19 cellular contexts compared by ENCODE assay signal in genomic region chr5:127812570-127812969, GRCh38.
A peak's percentile ranks its signal among the peaks of the same experiment; 100 is the strongest.
DNase-seq lines count a peak whose midpoint lies in the region; FAIRE-seq and TF ChIP-seq lines count a peak whose summit lies in the region.
"Had no signal": no experiment of that assay in that cellular context is flagged by ENCODE, and none has a peak within 500 bp of the region (broad histone marks: within the 10 kb centered on the region; RNA-seq: fewer than 3 reads in every experiment).

No MANE protein-coding gene starts in this region.

- H3K4me1 ChIP-seq in ACC112 (ENCODE audit: control insufficient read depth, insufficient read depth, low read length, unreplicated experiment) (peaks cover 29% of the 10 kb centered on the region), mesenchymal stem cell (ENCODE audit: control insufficient read depth, insufficient read depth, low read depth, low read length) (peaks cover 3% of the 10 kb centered on the region)
- H3K4me1 ChIP-seq: pancreas had no signal

- H2AK5ac ChIP-seq in mesenchymal stem cell (ENCODE audit: low read length, severe bottlenecking) = peak overlapping the region; percentile 35

- no peak overlapping the region for H3K14ac ChIP-seq in mesenchymal stem cell (ENCODE audit: low read length in 2 of 2)

- no peak overlapping the region for H2BK15ac ChIP-seq in mesenchymal stem cell (ENCODE audit: low read depth, poor library complexity, severe bottlenecking)

- FAIRE-seq in bronchial epithelial cell (lab: Jason Lieb, UNC) = no peak
- FAIRE-seq: pancreas had no signal

- no peak overlapping the region for H2BK12ac ChIP-seq in mesenchymal stem cell (ENCODE audit: low read length in 2 of 2)

- H3K9ac ChIP-seq in mesenchymal stem cell (ENCODE audit: low read length) = peak overlapping the region; percentile 39

- H3K79me2 ChIP-seq in ACC112 (ENCODE audit: control insufficient read depth, insufficient read depth, low read length, unreplicated experiment) = no peaks in the 10 kb centered on the region

- H3K27ac ChIP-seq in ACC112 (ENCODE audit: low read depth, low read length) (no peak overlapping the region), mesenchymal stem cell (ENCODE audit: low read length, poor library complexity, severe bottlenecking) (peak overlapping the region; percentile 80)
- H3K27ac ChIP-seq: pancreas had no signal

- peak overlapping the region; percentile 34 for H2BK120ac ChIP-seq in mesenchymal stem cell (ENCODE audit: low read depth, low read length)

- H3K9me3 ChIP-seq in mesenchymal stem cell (ENCODE audit: control insufficient read depth, low read length) = no peaks in the 10 kb centered on the region
- H3K9me3 ChIP-seq: pancreas, sigmoid colon had no signal

- no peak overlapping the region for H4K91ac ChIP-seq in mesenchymal stem cell (ENCODE audit: low read length)

- no peak overlapping the region for H2BK5ac ChIP-seq in mesenchymal stem cell (ENCODE audit: low read depth, low read length, poor library complexity, severe bottlenecking)

- H3K36me3 ChIP-seq in ACC112 (ENCODE audit: insufficient read depth, low read length) = no peaks in the 10 kb centered on the region
- no peaks in the 10 kb centered on the region for H3K36me3 ChIP-seq in bronchial epithelial cell (ENCODE audit: control insufficient read depth, insufficient read depth, low read length)
- H3K36me3 ChIP-seq in mesenchymal stem cell (ENCODE audit: control insufficient read depth in 1 of 2, insufficient read depth in 2 of 2, low read depth in 1 of 2, low read length in 2 of 2) = no peaks in the 10 kb centered on the region
- H3K36me3 ChIP-seq: pancreas, sigmoid colon had no signal

- no peak overlapping the region for H3K23ac ChIP-seq in mesenchymal stem cell (ENCODE audit: low read length in 2 of 2)

- no peak overlapping the region for H4K8ac ChIP-seq in mesenchymal stem cell (ENCODE audit: low read length)

- H3K27me3 ChIP-seq in ACC112 (ENCODE audit: insufficient read depth, low read length) (no peaks in the 10 kb centered on the region), bronchial epithelial cell (ENCODE audit: control insufficient read depth, insufficient read depth, low read length) (no peaks in the 10 kb centered on the region), mesenchymal stem cell (ENCODE audit: control insufficient read depth in 1 of 2, insufficient read depth in 1 of 2, low read length in 2 of 2) (no peaks in the 10 kb centered on the region)
- H3K27me3 ChIP-seq: pancreas, sigmoid colon had no signal

- peak overlapping the region; percentile 86 for H2AFZ ChIP-seq in ACC112 (ENCODE audit: low read length, unreplicated experiment)
- H2AFZ ChIP-seq in mesenchymal stem cell (ENCODE audit: low read depth, low read length) = no peak overlapping the region

- no peaks in the 10 kb centered on the region for H3K79me1 ChIP-seq in mesenchymal stem cell (replicated peaks; ENCODE audit: low read length, poor library complexity, severe bottlenecking)

- H3K4me3 ChIP-seq in ACC112 (ENCODE audit: low read depth, low read length) (no peak overlapping the region), bronchial epithelial cell (ENCODE audit: low read depth, low read length) (no peak overlapping the region), mesenchymal stem cell (ENCODE audit: insufficient read depth in 1 of 2, low read depth in 1 of 2, low read length in 2 of 2) (no peak overlapping the region)
- H3K4me3 ChIP-seq: pancreas, sigmoid colon had no signal

- H3K4ac ChIP-seq in mesenchymal stem cell (ENCODE audit: low read depth in 1 of 2, low read length in 2 of 2) = no peak overlapping the region

- H3K4me2 ChIP-seq in mesenchymal stem cell (ENCODE audit: low read length, poor library complexity, severe bottlenecking) = no peak overlapping the region

- DNase-seq in M059J (ENCODE audit: low read depth) (peak; percentile 78), bronchial epithelial cell (ENCODE audit: low read depth) (peak; percentile 43), mesenchymal stem cell (no peak), NCI-H2227 treated with DMSO at 0.1 percent for 48 hours (lab: John Stamatoyannopoulos, UW) (no peak)
- DNase-seq in activated CD4-positive, alpha-beta T cell treated with anti-CD3 and anti-CD28 coated beads, Interleukin-2, amount 50 U/mL, for 48 hours = no peak
- no peak for DNase-seq in activated CD8-positive, alpha-beta memory T cell treated with anti-CD3 and anti-CD28 coated beads, Interleukin-2, amount 50 U/mL, for 48 hours
- no peak for DNase-seq in activated naive CD4-positive, alpha-beta T cell (lab: John Stamatoyannopoulos, UW)
- DNase-seq: activated CD4-positive, alpha-beta T cell treated with anti-CD3 and anti-CD28 coated beads for 48 hours; activated CD8-positive, alpha-beta memory T cell treated with anti-CD3 and anti-CD28 coated beads, Interleukin-2, amount 10 ng/mL, durations not matched to agents 7 days and 5 days; activated naive CD8-positive, alpha-beta T cell treated with anti-CD3 and anti-CD28 coated beads for 36 hours; effector memory CD8-positive, alpha-beta T cell; KG1; naive thymus-derived CD4-positive, alpha-beta T cell; NCI-H187 treated with DMSO at 0.1 percent for 48 hours; NCI-H82; pancreas; SHP77 treated with DMSO at 0.1 percent for 48 hours; sigmoid colon had no signal

- 64% methylated on average over 4 of the region's 4 CpGs for WGBS in mesenchymal stem cell

- TF ChIP-seq CTCF in bronchial epithelial cell (IDR thresholded peaks at IDR 0.05; ENCODE audit: insufficient read depth, low read length, severe bottlenecking) = no peak

- H3K18ac ChIP-seq in mesenchymal stem cell (ENCODE audit: low read depth in 1 of 2, low read length in 2 of 2) = peak overlapping the region in 1 of 2 experiments; percentile 43

Comparison
In these comparisons a context has a peak if more than half of its experiments do, and no peak if none do; other contexts are left out.
1. DNase-seq: peak in M059J (single experiment) and bronchial epithelial cell (single experiment); none in mesenchymal stem cell (single experiment), activated CD4-positive, alpha-beta T cell treated with anti-CD3 and anti-CD28 coated beads, Interleukin-2, amount 50 U/mL, for 48 hours (0 of 2), NCI-H2227 treated with DMSO at 0.1 percent for 48 hours (single experiment), activated CD8-positive, alpha-beta memory T cell treated with anti-CD3 and anti-CD28 coated beads, Interleukin-2, amount 50 U/mL, for 48 hours (single experiment) and activated naive CD4-positive, alpha-beta T cell (0 of 4).